Comparison of ENCODE assay signal across 25 cellular contexts in genomic region chr20:17491041-17491440, GRCh38. TPM values are rescaled to one million over a fixed set of nuclear protein-coding genes. Genes with fewer than 3 reads are reported as not detected.
"Had no signal": no experiment of that assay in that cellular context is flagged by ENCODE, and none has a peak within 500 bp of the region (broad histone marks: within the 10 kb centered on the region; RNA-seq: fewer than 3 reads in every experiment).

No MANE protein-coding gene starts in this region.

- H3K9me3 Mint-ChIP-seq: activated CD4-positive, alpha-beta memory T cell treated with anti-CD3 and anti-CD28 coated beads for 36 hours; activated CD4-positive, alpha-beta T cell treated with anti-CD3 and anti-CD28 coated beads, Interleukin-2, amount 10 ng/mL, durations not matched to agents 7 days and 5 days; activated naive CD4-positive, alpha-beta T cell treated with anti-CD3 and anti-CD28 coated beads for 36 hours; activated T-cell treated with anti-CD3 and anti-CD28 coated beads, Interleukin-2, amount 50 U/mL, for 24 hours; activated T-helper 1 cell treated with anti-CD3 and anti-CD28 coated beads, Interleukin-12 subunit alpha, Interleukin-12 subunit beta, Interleukin-2, Interleukin-4 antibody, amounts not matched to agents 30 ng/mL and 10 ng/mL and 1 ng/mL, durations not matched to agents 14 hours and 24 hours and 36 hours; T-cell had no signal

- H3K4me3 ChIP-seq: cardiac muscle cell, SK-N-MC had no signal

- H3K27ac Mint-ChIP-seq: activated CD4-positive, alpha-beta memory T cell treated with anti-CD3 and anti-CD28 coated beads for 36 hours; activated CD4-positive, alpha-beta T cell treated with anti-CD3 and anti-CD28 coated beads, Interleukin-2, amount 10 ng/mL, durations not matched to agents 7 days and 5 days; activated naive CD4-positive, alpha-beta T cell treated with anti-CD3 and anti-CD28 coated beads for 36 hours; activated naive CD8-positive, alpha-beta T cell; activated T-cell treated with anti-CD3 and anti-CD28 coated beads, Interleukin-2, amount 50 U/mL, for 24 hours; activated T-helper 1 cell treated with anti-CD3 and anti-CD28 coated beads, Interleukin-12 subunit alpha, Interleukin-12 subunit beta, Interleukin-2, Interleukin-4 antibody, amounts not matched to agents 30 ng/mL and 10 ng/mL and 1 ng/mL, durations not matched to agents 14 hours and 24 hours and 36 hours; T-cell had no signal

- H3K4me3 Mint-ChIP-seq: activated CD4-positive, alpha-beta memory T cell treated with anti-CD3 and anti-CD28 coated beads for 36 hours; activated CD4-positive, alpha-beta T cell treated with anti-CD3 and anti-CD28 coated beads, Interleukin-2, amount 10 ng/mL, durations not matched to agents 7 days and 5 days; activated naive CD4-positive, alpha-beta T cell treated with anti-CD3 and anti-CD28 coated beads for 36 hours; activated naive CD8-positive, alpha-beta T cell; activated T-cell treated with anti-CD3 and anti-CD28 coated beads, Interleukin-2, amount 50 U/mL, for 24 hours; activated T-helper 1 cell treated with anti-CD3 and anti-CD28 coated beads, Interleukin-12 subunit alpha, Interleukin-12 subunit beta, Interleukin-2, Interleukin-4 antibody, amounts not matched to agents 30 ng/mL and 10 ng/mL and 1 ng/mL, durations not matched to agents 14 hours and 24 hours and 36 hours; T-cell had no signal

- H3K36me3 ChIP-seq: brain microvascular endothelial cell, cardiac muscle cell had no signal

- H3K27me3 Mint-ChIP-seq: activated CD4-positive, alpha-beta memory T cell treated with anti-CD3 and anti-CD28 coated beads for 36 hours; activated naive CD8-positive, alpha-beta T cell had no signal

- DNase-seq: activated CD4-positive, alpha-beta memory T cell treated with anti-CD3 and anti-CD28 coated beads for 36 hours; activated CD4-positive, alpha-beta T cell treated with anti-CD3 and anti-CD28 coated beads, Interleukin-2, amount 10 ng/mL, durations not matched to agents 7 days and 5 days; activated CD4-positive, CD25-positive, alpha-beta regulatory T cell; activated gamma-delta T cell; activated naive CD4-positive, alpha-beta T cell treated with anti-CD3 and anti-CD28 coated beads for 36 hours; activated T-cell treated with anti-CD3 and anti-CD28 coated beads, Interleukin-2, amount 50 U/mL, for 24 hours; brain microvascular endothelial cell; Kasumi-1; NCI-H1105 treated with DMSO at 0.1 percent for 48 hours; NCI-H146; NCI-H187 treated with DMSO at 0.1 percent for 48 hours; NCI-H2081 treated with DMSO at 0.1 percent for 48 hours; NCI-H2171; NCI-H226; NCI-H526; NCI-H82; RPMI8226; T-cell had no signal

- ATAC-seq: Right ventricle myocardium inferior, T-cell had no signal

- H3K4me1 Mint-ChIP-seq: activated CD4-positive, alpha-beta T cell treated with anti-CD3 and anti-CD28 coated beads, Interleukin-2, amount 10 ng/mL, durations not matched to agents 7 days and 5 days; T-cell had no signal

- H3K27ac ChIP-seq: brain microvascular endothelial cell, cardiac muscle cell, SK-N-MC, VCaP had no signal

- H3K36me3 Mint-ChIP-seq: activated CD4-positive, alpha-beta memory T cell treated with anti-CD3 and anti-CD28 coated beads for 36 hours; activated naive CD8-positive, alpha-beta T cell; T-cell had no signal

- H3K27me3 ChIP-seq: brain microvascular endothelial cell, cardiac muscle cell had no signal

RNA-seq across cellular contexts. Expression of gene BFSP1, which starts 40.1 kb away (rescaled TPM):
- total RNA-seq: OCI-LY7 had no signal
